In genomic region chr5:169415351-169415750, GRCh38 we compare ENCODE assay signal across 25 cellular contexts.
DNase-seq lines count a peak whose midpoint lies in the region; TF ChIP-seq lines count a peak whose summit lies in the region.
"Had no signal": no experiment of that assay in that cellular context is flagged by ENCODE, and none has a peak within 500 bp of the region (broad histone marks: within the 10 kb centered on the region; RNA-seq: fewer than 3 reads in every experiment).

No MANE protein-coding gene starts in this region.

- H3F3A ChIP-seq in GM23248 (ENCODE audit: insufficient read depth), result peaks cover 48% of the 10 kb centered on the region

- H3K27me3 Mint-ChIP-seq in endodermal cell (ENCODE audit: insufficient read depth), result no peaks in the 10 kb centered on the region
- H3K27me3 Mint-ChIP-seq in nephron (ENCODE audit: low read depth), result peaks cover 19% of the 10 kb centered on the region
- H3K27me3 Mint-ChIP-seq in T-helper 2 cell treated with Interferon-gamma antibody and Interleukin-4, amounts not matched to agents 5 μg/mL and 100 μg/mL, for 36 hours (ENCODE audit: low read depth), result peaks cover 2% of the 10 kb centered on the region
- peaks cover 2% of the 10 kb centered on the region; the same call in 1 of the 2 replicates for H3K27me3 Mint-ChIP-seq in H9 (ENCODE audit: low read depth)

- H2BK12ac ChIP-seq in H9 (ENCODE audit: insufficient read length, low read depth, low read length), result no peak overlapping the region

- WGBS in GM23248 (ENCODE audit: low coverage in 1 of 2, low lambda C conversion rate in 2 of 2, missing lambda C conversion rate in 2 of 2), 2 experiments, result 48 to 56% methylated on average over 3 of the region's 3 CpGs
- WGBS in endodermal cell (ENCODE audit: insufficient coverage in 1 of 2, insufficient read length in 1 of 2), 2 experiments, result 70 to 100% methylated on average over 1 to 3 of the region's 3 CpGs
- WGBS in H9 (ENCODE audit: extremely low coverage, insufficient read length, low lambda C conversion rate), result no CpG with 5 or more reads among the region's 3 CpGs

- DNase-seq in AG09309 (ENCODE audit: low read depth) (peak; percentile 21), GM23248 (peak; percentile 77), endodermal cell (peak; percentile 8), NCI-H1092 treated with DMSO at 0.1 percent for 48 hours (lab: John Stamatoyannopoulos, UW) (no peak), cardiac septum (ENCODE audit: low spot score) (no peak), H9 (no peak)
- DNase-seq in T-helper 2 cell treated with Interferon-gamma antibody and Interleukin-4, amounts not matched to agents 5 μg/mL and 100 μg/mL, for 36 hours (ENCODE audit: low spot score), result no peak
- DNase-seq: 8988T; ACHN; CD8-positive, alpha-beta memory T cell; DMS79 treated with DMSO at 0.1 percent for 48 hours; HFFc6; Kasumi-1; NCI-H1105 treated with DMSO at 0.1 percent for 48 hours; NCI-H146; NCI-H1930; NCI-H446 treated with DMSO at 0.1 percent for 48 hours; NCI-H82; SHP77 had no signal

- H3K79me2 ChIP-seq in GM23248 (ENCODE audit: insufficient read depth) (no peaks in the 10 kb centered on the region), H9 (ENCODE audit: insufficient read depth, low read length) (no peaks in the 10 kb centered on the region)

- H3K4me1 ChIP-seq in GM23248 (ENCODE audit: insufficient read depth), result peaks cover 65% of the 10 kb centered on the region
- H3K4me1 ChIP-seq in endodermal cell (ENCODE audit: control insufficient read depth, insufficient read depth, low read length), result no peaks in the 10 kb centered on the region
- no peaks in the 10 kb centered on the region for H3K4me1 ChIP-seq in H9 (ENCODE audit: insufficient read depth, low read length)
- H3K4me1 ChIP-seq: HAP-1 had no signal

- H2BK15ac ChIP-seq in H9 (ENCODE audit: low read depth, low read length), result no peak overlapping the region

- in situ Hi-C loops in GM23248 (cut with MboI), result no loop called here

- no peaks in the 10 kb centered on the region for H3K79me1 ChIP-seq in H9 (ENCODE audit: insufficient read depth, low read depth, low read length, poor library complexity, severe bottlenecking)

- H3K9me3 Mint-ChIP-seq in endodermal cell, result no peaks in the 10 kb centered on the region
- H3K9me3 Mint-ChIP-seq in nephron, result peaks cover 5% of the 10 kb centered on the region
- H3K9me3 Mint-ChIP-seq in T-helper 2 cell treated with Interferon-gamma antibody and Interleukin-4, amounts not matched to agents 5 μg/mL and 100 μg/mL, for 36 hours, result no peaks in the 10 kb centered on the region
- peaks cover 0 to 4% of the 10 kb centered on the region in 2 experiments; a peak in 2 of 5 replicates for H3K9me3 Mint-ChIP-seq in H9
- H3K9me3 Mint-ChIP-seq: GM23338, HFFc6 had no signal

- intact Hi-C loops in cardiac septum (cut with DNase I), result no loop called here

- H3K36me3 Mint-ChIP-seq in endodermal cell (ENCODE audit: low read depth) (no peaks in the 10 kb centered on the region), nephron (ENCODE audit: low read depth) (no peaks in the 10 kb centered on the region), H9 (ENCODE audit: insufficient read depth in 1 of 3, low read depth in 3 of 3) (no peaks in the 10 kb centered on the region)
- H3K36me3 Mint-ChIP-seq in T-helper 2 cell treated with Interferon-gamma antibody and Interleukin-4, amounts not matched to agents 5 μg/mL and 100 μg/mL, for 36 hours (ENCODE audit: low read depth), result no peaks in the 10 kb centered on the region
- H3K36me3 Mint-ChIP-seq: CD8-positive, alpha-beta memory T cell had no signal

- H3K23ac ChIP-seq in H9 (ENCODE audit: insufficient read length, low read depth, low read length), result no peak overlapping the region

- no peak overlapping the region for H3K9ac ChIP-seq in GM23248
- no peak overlapping the region for H3K9ac ChIP-seq in endodermal cell (ENCODE audit: extremely low read depth, low read length, poor library complexity, severe bottlenecking)
- H3K9ac ChIP-seq in H9 (ENCODE audit: extremely low read depth, insufficient read length, low read length), result no peak overlapping the region

- H3K14ac ChIP-seq in H9 (ENCODE audit: insufficient read depth, low read length), result no peak overlapping the region

- H3T11ph ChIP-seq in H9 (ENCODE audit: low read length), result no peak overlapping the region

- H2AFZ ChIP-seq in GM23248 (no peak overlapping the region), H9 (ENCODE audit: low read length) (no peak overlapping the region)
- H2AFZ ChIP-seq: GM23338 had no signal

- H3K56ac ChIP-seq in H9 (ENCODE audit: insufficient read length, low read depth, low read length), result no peak overlapping the region

- TF ChIP-seq CTCF in AG09309 (IDR thresholded peaks at IDR 0.05; ENCODE audit: control insufficient read depth, insufficient read depth, low read depth, low read length, missing control alignments), result no peak
- no peak for TF ChIP-seq CTCF in endodermal cell (conservative IDR thresholded peaks at IDR 0.05)
- TF ChIP-seq CTCF in nephron (IDR thresholded peaks at IDR 0.05; ENCODE audit: unreplicated experiment in 3 of 3), result no peak
- no peak for TF ChIP-seq CTCF in H9 (conservative IDR thresholded peaks at IDR 0.05)

- no peak overlapping the region for H2BK20ac ChIP-seq in H9 (ENCODE audit: low read depth, low read length, poor library complexity, severe bottlenecking)

- H3K4me1 Mint-ChIP-seq in endodermal cell, result peaks cover 6% of the 10 kb centered on the region
- peaks cover 68% of the 10 kb centered on the region for H3K4me1 Mint-ChIP-seq in nephron
- H3K4me1 Mint-ChIP-seq in T-helper 2 cell treated with Interferon-gamma antibody and Interleukin-4, amounts not matched to agents 5 μg/mL and 100 μg/mL, for 36 hours (ENCODE audit: low read depth), result no peaks in the 10 kb centered on the region
- peaks cover 11 to 12% of the 10 kb centered on the region in 2 experiments for H3K4me1 Mint-ChIP-seq in H9
- H3K4me1 Mint-ChIP-seq: CD8-positive, alpha-beta memory T cell had no signal

- H3K36me3 ChIP-seq in GM23248 (ENCODE audit: low read depth) (no peaks in the 10 kb centered on the region), endodermal cell (ENCODE audit: control insufficient read depth, insufficient read depth, low read length) (no peaks in the 10 kb centered on the region)
- H3K36me3 ChIP-seq: HAP-1 had no signal

- H3K27me3 ChIP-seq in GM23248 (replicated peaks; ENCODE audit: insufficient read depth) (no peaks in the 10 kb centered on the region), endodermal cell (ENCODE audit: control insufficient read depth, insufficient read depth, low read length, poor library complexity, severe bottlenecking) (peaks cover 6% of the 10 kb centered on the region), H9 (ENCODE audit: insufficient read depth, low read length) (no peaks in the 10 kb centered on the region)

- no peak overlapping the region for H4K91ac ChIP-seq in H9 (ENCODE audit: insufficient read length, low read depth, low read length)

- H3K4me3 Mint-ChIP-seq in endodermal cell (no peak overlapping the region), nephron (no peak overlapping the region), H9 (no peak overlapping the region)
- H3K4me3 Mint-ChIP-seq in T-helper 2 cell treated with Interferon-gamma antibody and Interleukin-4, amounts not matched to agents 5 μg/mL and 100 μg/mL, for 36 hours, result no peak overlapping the region
- H3K4me3 Mint-ChIP-seq: CD8-positive, alpha-beta memory T cell; GM23338; HFFc6 had no signal

- H3K23me2 ChIP-seq in H9 (ENCODE audit: insufficient read length, low read depth, low read length, poor library complexity, severe bottlenecking), result no peaks in the 10 kb centered on the region

- no peak overlapping the region for H4K5ac ChIP-seq in H9 (ENCODE audit: insufficient read length, low read depth, low read length)

- H4K20me1 ChIP-seq in GM23248 (ENCODE audit: insufficient read depth), result no peaks in the 10 kb centered on the region
- H4K20me1 ChIP-seq in H9 (ENCODE audit: control insufficient read depth, insufficient read depth, insufficient read length), result no peaks in the 10 kb centered on the region

- H3K4me2 ChIP-seq in GM23248 (ENCODE audit: unreplicated experiment) (peak overlapping the region; percentile 10), H9 (ENCODE audit: insufficient read depth, insufficient read length, low read length) (no peak overlapping the region)
- H3K4me2 ChIP-seq: GM23338 had no signal

- no peak overlapping the region for H2AK5ac ChIP-seq in H9 (ENCODE audit: insufficient read length, low read length)

- H3K4ac ChIP-seq in H9 (ENCODE audit: low read depth, low read length), result no peak overlapping the region

- no peak overlapping the region for H3K27ac Mint-ChIP-seq in endodermal cell
- H3K27ac Mint-ChIP-seq in nephron, result peak overlapping the region in 2 of 3 experiments; percentile 31 to 73
- no peak overlapping the region for H3K27ac Mint-ChIP-seq in T-helper 2 cell treated with Interferon-gamma antibody and Interleukin-4, amounts not matched to agents 5 μg/mL and 100 μg/mL, for 36 hours
- no peak overlapping the region for H3K27ac Mint-ChIP-seq in H9
- H3K27ac Mint-ChIP-seq: CD8-positive, alpha-beta memory T cell; GM23338; HFFc6 had no signal

- peak overlapping the region; percentile 59 for H3K27ac ChIP-seq in GM23248
- H3K27ac ChIP-seq in endodermal cell (ENCODE audit: low read depth, low read length), result no peak overlapping the region
- H3K27ac ChIP-seq in H9 (ENCODE audit: insufficient read length, low read depth, low read length), result no peak overlapping the region
- H3K27ac ChIP-seq: C4-2B, RWPE1 had no signal

- no peaks in the 10 kb centered on the region for H3K9me3 ChIP-seq in GM23248 (ENCODE audit: low read depth)
- H3K9me3 ChIP-seq in endodermal cell (ENCODE audit: control insufficient read depth, low read length), result no peaks in the 10 kb centered on the region
- H3K9me3 ChIP-seq in H9 (ENCODE audit: control insufficient read depth, low read depth, low read length), result no peaks in the 10 kb centered on the region
- H3K9me3 ChIP-seq: HAP-1 had no signal

- no peaks in the 10 kb centered on the region for H3K9me2 ChIP-seq in GM23248 (ENCODE audit: insufficient read depth)

- H4K8ac ChIP-seq in H9 (replicated peaks; ENCODE audit: insufficient read length, low read depth, low read length), result no peak overlapping the region

- H3K18ac ChIP-seq in H9 (ENCODE audit: insufficient read length, low read depth, low read length), result no peak overlapping the region

- H2BK120ac ChIP-seq in H9 (ENCODE audit: low read depth, low read length, poor library complexity, severe bottlenecking), result no peak overlapping the region

- H2BK5ac ChIP-seq in H9 (ENCODE audit: insufficient read length, low read length), result no peak overlapping the region

- H3K4me3 ChIP-seq in AG09309 (ENCODE audit: control insufficient read depth, low read depth, low read length), result no peak overlapping the region
- H3K4me3 ChIP-seq in GM23248, result no peak overlapping the region
- H3K4me3 ChIP-seq in endodermal cell (ENCODE audit: low read length), result no peak overlapping the region
- H3K4me3 ChIP-seq: GM23338, HAP-1, K562 had no signal

Comparison
In these comparisons a context has a peak if more than half of its experiments do, and no peak if none do; other contexts are left out.
1. DNase-seq: peak in AG09309 (single experiment), GM23248 (single experiment) and endodermal cell (single experiment); none in NCI-H1092 treated with DMSO at 0.1 percent for 48 hours (single experiment), cardiac septum (single experiment), T-helper 2 cell treated with Interferon-gamma antibody and Interleukin-4, amounts not matched to agents 5 μg/mL and 100 μg/mL, for 36 hours (single experiment) and H9 (single experiment).
2. H3K27ac Mint-ChIP-seq: peak in nephron (2 of 3); none in endodermal cell (single experiment), T-helper 2 cell treated with Interferon-gamma antibody and Interleukin-4, amounts not matched to agents 5 μg/mL and 100 μg/mL, for 36 hours (single experiment) and H9 (0 of 3).